ENCODE assay signal across 8 cellular contexts in genomic region chr11:2166091-2166851, GRCh38. TPM values are rescaled to one million over a fixed set of nuclear protein-coding genes. Genes with fewer than 3 reads are reported as not detected.
DNase-seq lines count a peak whose midpoint lies in the region; ATAC-seq and TF ChIP-seq lines count a peak whose summit lies in the region.

No MANE protein-coding gene starts in this region.

- DNase-seq in NCI-H1417 (lab: John Stamatoyannopoulos, UW) (peak in 2 of 3 experiments; percentile 60 to 64), NCI-H1417 treated with DMSO at 0.1 percent for 48 hours (lab: John Stamatoyannopoulos, UW) (no peak), endothelial cell (ENCODE audit: low spot score) (peak; percentile 61), ovary (peak; percentile 37 to 72 (median 53)), NCI-H1436 (lab: John Stamatoyannopoulos, UW) (no peak)
- DNase-seq in activated CD4-positive, alpha-beta T cell treated with anti-CD3 and anti-CD28 coated beads for 48 hours = peak; percentile 67

- H3K4me3 Mint-ChIP-seq in endothelial cell (ENCODE audit: unreplicated experiment) = no peak overlapping the region

- H3K4me1 ChIP-seq in ovary (ENCODE audit: insufficient read depth) = peaks cover 3% of the 10 kb centered on the region

- peak; percentile 61 for TF ChIP-seq CTCF in endothelial cell (IDR thresholded peaks at IDR 0.05; ENCODE audit: unreplicated experiment)
- TF ChIP-seq CTCF in ovary (IDR thresholded peaks at IDR 0.05) = peak in 2 of 3 donors; percentile 20 to 32

- TF ChIP-seq EP300 in ovary (IDR thresholded peaks at IDR 0.05) = no peak

- peak overlapping the region; percentile 25 for H3K4me3 ChIP-seq in ovary

- no peaks in the 10 kb centered on the region for H3K27me3 ChIP-seq in ovary

- H3K27ac Mint-ChIP-seq in endothelial cell (ENCODE audit: unreplicated experiment) = no peak overlapping the region

- WGBS in ovary, 3 donors = 3 to 6% (median 5%) methylated on average over 33 to 70 of the region's 70 CpGs

- no peak for TF ChIP-seq POLR2A in ovary (IDR thresholded peaks at IDR 0.05)

- H3K4me1 Mint-ChIP-seq in endothelial cell (ENCODE audit: unreplicated experiment) = no peaks in the 10 kb centered on the region

- H3K27me3 Mint-ChIP-seq in endothelial cell (ENCODE audit: unreplicated experiment) = peaks cover 3% of the 10 kb centered on the region

- H3K9me3 Mint-ChIP-seq in endothelial cell (ENCODE audit: unreplicated experiment) = no peaks in the 10 kb centered on the region

- H3K36me3 Mint-ChIP-seq in endothelial cell (ENCODE audit: low read depth, unreplicated experiment) = no peaks in the 10 kb centered on the region

- H3K27ac ChIP-seq in ovary = no peak overlapping the region

- intact Hi-C loops in ovary (cut with DNase I) = no loop called here

- no peaks in the 10 kb centered on the region for H3K36me3 ChIP-seq in ovary

- ATAC-seq in GM21786 (IDR thresholded peaks at IDR 0.05; ENCODE audit: unreplicated experiment) (no peak), GM21390 (IDR thresholded peaks at IDR 0.05; ENCODE audit: unreplicated experiment) (no peak)

- no peaks in the 10 kb centered on the region for H3K9me3 ChIP-seq in ovary

RNA-seq across cellular contexts. Expression of gene INS, which starts 5.3 kb away (rescaled TPM):
- total RNA-seq in endothelial cell (ENCODE audit: unreplicated experiment) = not detected
- total RNA-seq in ovary = 1 to 10 TPM in 1 of 7 donors, under 1 TPM in 1, not detected in 5; 0.89 to 1.4 TPM
- not detected for polyA plus RNA-seq in ovary

RNA-seq across cellular contexts. Expression of gene TH, which starts 5.3 kb away (rescaled TPM):
- not detected for total RNA-seq in endothelial cell (ENCODE audit: unreplicated experiment)
- total RNA-seq in ovary = 1 to 10 TPM in 3 of 7 donors, under 1 TPM in 3, not detected in 1; 0.12 to 4.1 (median 0.99) TPM
- polyA plus RNA-seq in ovary = under 1 TPM in 1 of 2 donors, not detected in 1; 0.54 TPM

RNA-seq across cellular contexts. Expression of gene IGF2, which starts 27.1 kb away (rescaled TPM):
- total RNA-seq in endothelial cell (ENCODE audit: unreplicated experiment) (2.1 TPM), ovary (100 to 1,000 TPM in 5 of 7 donors, 10 to 100 TPM in 2; 21.7 to 412 (median 172) TPM)
- polyA plus RNA-seq in ovary = 10 to 100 TPM; 44.2 to 58.6 TPM

Comparison
In these comparisons a context has a peak if more than half of its experiments do, and no peak if none do; other contexts are left out.
1. DNase-seq: peak in NCI-H1417 (2 of 3), activated CD4-positive, alpha-beta T cell treated with anti-CD3 and anti-CD28 coated beads for 48 hours (single experiment), endothelial cell (single experiment) and ovary (5 of 5); none in NCI-H1417 treated with DMSO at 0.1 percent for 48 hours (single experiment) and NCI-H1436 (single experiment).